ENCODE assay signal across 8 cellular contexts in the genomic region with DNA sequence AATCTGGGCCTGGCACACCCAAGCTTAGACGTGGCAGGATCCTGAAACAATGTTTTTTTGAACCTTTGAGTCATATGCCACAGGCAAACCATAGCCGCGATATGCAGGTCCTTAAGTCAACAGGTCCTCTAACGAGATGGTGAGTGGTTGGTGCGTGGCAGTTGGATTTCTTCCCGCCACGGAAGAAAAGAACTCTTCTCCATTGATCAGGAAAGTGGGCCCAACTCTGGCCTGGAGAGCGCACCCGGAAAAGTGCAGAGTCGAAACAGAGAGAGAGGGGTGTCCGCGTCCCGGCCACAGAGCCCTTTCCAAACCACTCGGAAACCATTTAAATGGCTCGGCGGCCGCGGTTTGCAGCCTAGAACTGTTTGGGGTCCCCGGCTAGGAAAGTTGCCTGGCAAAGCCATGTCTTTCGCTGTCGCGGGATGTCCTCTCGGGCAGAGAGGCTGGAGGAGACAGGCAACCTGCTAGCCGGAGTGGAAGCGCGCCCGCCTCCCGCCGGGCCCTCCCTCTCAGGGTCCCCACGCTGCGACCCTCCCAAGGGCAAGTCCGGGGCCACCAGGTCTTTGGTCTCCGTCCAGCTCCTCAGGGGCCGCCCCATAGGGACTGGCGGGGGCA. TPM values are rescaled to one million over a fixed set of nuclear protein-coding genes. Genes with fewer than 3 reads are reported as not detected.
DNase-seq lines count a peak whose midpoint lies in the region; ATAC-seq, FAIRE-seq and TF ChIP-seq lines count a peak whose summit lies in the region.

No MANE protein-coding gene starts in this region.

- H3K9me3 Mint-ChIP-seq in activated T-helper 1 cell treated with anti-CD3 and anti-CD28 coated beads, Interleukin-12 subunit alpha, Interleukin-12 subunit beta, Interleukin-2, Interleukin-4 antibody, amounts not matched to agents 30 ng/mL and 10 ng/mL and 1 ng/mL, durations not matched to agents 14 hours and 24 hours and 36 hours: no peaks in the 10 kb centered on the region

- peak overlapping the region; percentile 67 for H3K4me3 ChIP-seq in left ventricle myocardium inferior
- H3K4me3 ChIP-seq in retinal pigment epithelial cell (ENCODE audit: low read length): peak overlapping the region; percentile 57

- FAIRE-seq in H54 (lab: Jason Lieb, UNC): no peak

- peaks cover 60% of the 10 kb centered on the region for H3K27me3 ChIP-seq in left ventricle myocardium inferior (ENCODE audit: low read depth)

- intact Hi-C loops in activated T-helper 1 cell treated with anti-CD3 and anti-CD28 coated beads, Interleukin-12 subunit alpha, Interleukin-12 subunit beta, Interleukin-2, Interleukin-4 antibody, amounts not matched to agents 30 ng/mL and 10 ng/mL and 1 ng/mL, durations not matched to agents 14 hours and 24 hours and 36 hours (cut with micrococcal nuclease): loop anchor here (10.0 kb wide), 1 partner anchor 498 kb away; no protein-coding TSS in a partner anchor
- intact Hi-C loops in left ventricle myocardium inferior (cut with micrococcal nuclease): no loop called here

- no peak overlapping the region for H3K27ac ChIP-seq in left ventricle myocardium inferior (replicated peaks)

- H3K4me1 ChIP-seq in left ventricle myocardium inferior: peaks cover 19% of the 10 kb centered on the region

- H3K27ac Mint-ChIP-seq in activated T-helper 1 cell treated with anti-CD3 and anti-CD28 coated beads, Interleukin-12 subunit alpha, Interleukin-12 subunit beta, Interleukin-2, Interleukin-4 antibody, amounts not matched to agents 30 ng/mL and 10 ng/mL and 1 ng/mL, durations not matched to agents 14 hours and 24 hours and 36 hours: peak overlapping the region; percentile 93

- no peak for TF ChIP-seq CTCF in left ventricle myocardium inferior (IDR thresholded peaks at IDR 0.05; ENCODE audit: borderline replicate concordance)
- no peak for TF ChIP-seq CTCF in retinal pigment epithelial cell (conservative IDR thresholded peaks at IDR 0.05; ENCODE audit: low read depth, low read length)

- no peaks in the 10 kb centered on the region for H3K27me3 Mint-ChIP-seq in activated T-helper 1 cell treated with anti-CD3 and anti-CD28 coated beads, Interleukin-12 subunit alpha, Interleukin-12 subunit beta, Interleukin-2, Interleukin-4 antibody, amounts not matched to agents 30 ng/mL and 10 ng/mL and 1 ng/mL, durations not matched to agents 14 hours and 24 hours and 36 hours (ENCODE audit: insufficient read depth)

- TF ChIP-seq POLR2A in H54 (IDR thresholded peaks at IDR 0.05; ENCODE audit: low read depth, low read length): no peak

- DNase-seq in activated T-cell treated with anti-CD3 and anti-CD28 coated beads, Interleukin-2, amount 50 U/mL, for 1 hour: peak; percentile 17
- no peak for DNase-seq in activated T-cell treated with anti-CD3 and anti-CD28 coated beads for 4 hours
- DNase-seq in activated T-helper 1 cell treated with anti-CD3 and anti-CD28 coated beads, Interleukin-12 subunit alpha, Interleukin-12 subunit beta, Interleukin-2, Interleukin-4 antibody, amounts not matched to agents 30 ng/mL and 10 ng/mL and 1 ng/mL, durations not matched to agents 14 hours and 24 hours and 36 hours (ENCODE audit: low spot score): no peak
- no peak for DNase-seq in left ventricle myocardium inferior
- DNase-seq in retinal pigment epithelial cell (ENCODE audit: low read depth): peak; percentile 39
- no peak for DNase-seq in activated gamma-delta T cell (lab: John Stamatoyannopoulos, UW)
- no peak for DNase-seq in H54 (ENCODE audit: insufficient read length, low spot score)

- H3K4me1 Mint-ChIP-seq in activated T-helper 1 cell treated with anti-CD3 and anti-CD28 coated beads, Interleukin-12 subunit alpha, Interleukin-12 subunit beta, Interleukin-2, Interleukin-4 antibody, amounts not matched to agents 30 ng/mL and 10 ng/mL and 1 ng/mL, durations not matched to agents 14 hours and 24 hours and 36 hours (ENCODE audit: low read depth): peaks cover 40% of the 10 kb centered on the region

- peak overlapping the region; percentile 90 for H3K4me3 Mint-ChIP-seq in activated T-helper 1 cell treated with anti-CD3 and anti-CD28 coated beads, Interleukin-12 subunit alpha, Interleukin-12 subunit beta, Interleukin-2, Interleukin-4 antibody, amounts not matched to agents 30 ng/mL and 10 ng/mL and 1 ng/mL, durations not matched to agents 14 hours and 24 hours and 36 hours

- peak; percentile 0 for ATAC-seq in HG03457 (IDR thresholded peaks at IDR 0.05; ENCODE audit: unreplicated experiment)

- no peaks in the 10 kb centered on the region for H3K36me3 ChIP-seq in left ventricle myocardium inferior

- peaks cover 8% of the 10 kb centered on the region for H3K36me3 Mint-ChIP-seq in activated T-helper 1 cell treated with anti-CD3 and anti-CD28 coated beads, Interleukin-12 subunit alpha, Interleukin-12 subunit beta, Interleukin-2, Interleukin-4 antibody, amounts not matched to agents 30 ng/mL and 10 ng/mL and 1 ng/mL, durations not matched to agents 14 hours and 24 hours and 36 hours (ENCODE audit: low read depth)

- no peaks in the 10 kb centered on the region for H3K9me3 ChIP-seq in left ventricle myocardium inferior (replicated peaks)

RNA-seq across cellular contexts. Expression of gene GALNT3, which starts 0.8 kb away (rescaled TPM):
- 3.8 and 4.8 TPM in 2 replicates for total RNA-seq in activated T-helper 1 cell treated with anti-CD3 and anti-CD28 coated beads, Interleukin-12 subunit alpha, Interleukin-12 subunit beta, Interleukin-2, Interleukin-4 antibody, amounts not matched to agents 30 ng/mL and 10 ng/mL and 1 ng/mL, durations not matched to agents 14 hours and 24 hours and 36 hours
- 0.08 TPM for total RNA-seq in left ventricle myocardium inferior

Comparison
In these comparisons a context has a peak if more than half of its experiments do, and no peak if none do; other contexts are left out.
1. DNase-seq: peak in activated T-cell treated with anti-CD3 and anti-CD28 coated beads, Interleukin-2, amount 50 U/mL, for 1 hour (single experiment) and retinal pigment epithelial cell (single experiment); none in activated T-cell treated with anti-CD3 and anti-CD28 coated beads for 4 hours (single experiment), activated T-helper 1 cell treated with anti-CD3 and anti-CD28 coated beads, Interleukin-12 subunit alpha, Interleukin-12 subunit beta, Interleukin-2, Interleukin-4 antibody, amounts not matched to agents 30 ng/mL and 10 ng/mL and 1 ng/mL, durations not matched to agents 14 hours and 24 hours and 36 hours (single experiment), left ventricle myocardium inferior (single experiment), activated gamma-delta T cell (single experiment) and H54 (single experiment).